In genomic region chr18:24027156-24027555, GRCh38 we compare ENCODE assay signal across 11 cellular contexts. TPM values are rescaled to one million over a fixed set of nuclear protein-coding genes. Genes with fewer than 3 reads are reported as not detected.
DNase-seq lines count a peak whose midpoint lies in the region; ATAC-seq and TF ChIP-seq lines count a peak whose summit lies in the region.
"Had no signal": no experiment of that assay in that cellular context is flagged by ENCODE, and none has a peak within 500 bp of the region (broad histone marks: within the 10 kb centered on the region; RNA-seq: fewer than 3 reads in every experiment).

No MANE protein-coding gene starts in this region.

- H3K4me1 Mint-ChIP-seq in CD14-positive monocyte = peaks cover 60% of the 10 kb centered on the region
- H3K4me1 Mint-ChIP-seq in CD8-positive, alpha-beta memory T cell = peaks cover 85 to 95% (median 93%) of the 10 kb centered on the region in 3 donors

- H3K27ac Mint-ChIP-seq in CD14-positive monocyte = peak overlapping the region in 6 of 7 donors; percentile 46 to 80 (median 72)
- H3K27ac Mint-ChIP-seq in CD8-positive, alpha-beta memory T cell = peak overlapping the region in 4 of 8 donors; percentile 19 to 74 (median 48)

- no peak overlapping the region for H3K4me3 ChIP-seq in CD8-positive, alpha-beta memory T cell (ENCODE audit: low read length)
- H3K4me3 ChIP-seq: K562 had no signal

- POLR2A ChIA-PET in CD8-positive, alpha-beta memory T cell (lab: Charles Lee) = interaction anchor here (1.7 kb wide), 1 partner anchor 11 kb away, joined by 6 read pairs; no protein-coding TSS in a partner anchor

- H3K36me3 ChIP-seq in CD8-positive, alpha-beta memory T cell (ENCODE audit: insufficient read depth, low read length) = peaks cover 12% of the 10 kb centered on the region

- H3K4me3 Mint-ChIP-seq in CD14-positive monocyte = peak overlapping the region; percentile 62 to 65
- H3K4me3 Mint-ChIP-seq in CD8-positive, alpha-beta memory T cell = peak overlapping the region in 2 of 7 donors; percentile 26 to 33

- TF ChIP-seq CTCF in CD14-positive monocyte (IDR thresholded peaks at IDR 0.05) = no peak

- H3K27me3 Mint-ChIP-seq in CD14-positive monocyte (ENCODE audit: low read depth in 3 of 3) = peaks cover 0 to 4% (median 0%) of the 10 kb centered on the region in 3 donors
- no peaks in the 10 kb centered on the region for H3K27me3 Mint-ChIP-seq in CD8-positive, alpha-beta memory T cell
- H3K27me3 Mint-ChIP-seq: naive thymus-derived CD8-positive, alpha-beta T cell had no signal

- no peaks in the 10 kb centered on the region for H3K27me3 ChIP-seq in CD8-positive, alpha-beta memory T cell (ENCODE audit: insufficient read depth, low read length, poor library complexity, severe bottlenecking)

- intact Hi-C loops in CD14-positive monocyte (cut with micrococcal nuclease) = no loop called here

- H3K9me3 Mint-ChIP-seq in CD14-positive monocyte = peaks cover 0 to 1% (median 0%) of the 10 kb centered on the region in 7 donors
- H3K9me3 Mint-ChIP-seq in CD8-positive, alpha-beta memory T cell = no peaks in the 10 kb centered on the region
- H3K9me3 Mint-ChIP-seq: naive thymus-derived CD8-positive, alpha-beta T cell had no signal

- peak overlapping the region; percentile 26 for H3K27ac ChIP-seq in epithelial cell of prostate
- H3K27ac ChIP-seq in CD8-positive, alpha-beta memory T cell (ENCODE audit: low read depth, low read length) = no peak overlapping the region

- H3K36me3 Mint-ChIP-seq in CD14-positive monocyte = peaks cover 10 to 15% of the 10 kb centered on the region in 2 donors
- peaks cover 0 to 73% (median 7%) of the 10 kb centered on the region in 3 donors for H3K36me3 Mint-ChIP-seq in CD8-positive, alpha-beta memory T cell

- no peaks in the 10 kb centered on the region for H3K9me3 ChIP-seq in CD8-positive, alpha-beta memory T cell (ENCODE audit: low read length)

- DNase-seq in CD14-positive monocyte (ENCODE audit: low spot score) (peak; percentile 51), NOMO-1 (lab: John Stamatoyannopoulos, UW; ENCODE audit: unreplicated experiment in 2 of 2) (peak; percentile 60 to 83), epithelial cell of prostate (ENCODE audit: low read depth, low spot score) (peak; percentile 43), renal cortical epithelial cell (ENCODE audit: low read depth) (peak; percentile 39), NCI-H2171 (lab: John Stamatoyannopoulos, UW) (no peak)
- DNase-seq in CD8-positive, alpha-beta memory T cell = no peak
- DNase-seq: activated T-cell treated with anti-CD3 and anti-CD28 coated beads, Interleukin-2, amount 50 U/mL, for 1 hour; naive thymus-derived CD8-positive, alpha-beta T cell had no signal

- H3K4me1 ChIP-seq in CD8-positive, alpha-beta memory T cell (ENCODE audit: insufficient read depth, low read length) = peaks cover 63% of the 10 kb centered on the region

- CTCF ChIA-PET in CD8-positive, alpha-beta memory T cell (lab: Charles Lee) = interaction anchor here (0.6 to 1.8 kb wide), 4 partner anchors 17 to 91 kb away, joined by 3 to 4 read pairs (median 3); no protein-coding TSS in a partner anchor

- ATAC-seq in GM18502 (IDR thresholded peaks at IDR 0.05; ENCODE audit: poor library complexity, unreplicated experiment) = no peak
- no peak for ATAC-seq in HG03378 (IDR thresholded peaks at IDR 0.05; ENCODE audit: unreplicated experiment)
- ATAC-seq: K562; naive thymus-derived CD8-positive, alpha-beta T cell had no signal

RNA-seq across cellular contexts. Expression of gene TTC39C, which starts 12.6 kb away (rescaled TPM):
- polyA plus RNA-seq in CD14-positive monocyte = 1 to 10 TPM; 4.3 to 8.3 TPM
- total RNA-seq in renal cortical epithelial cell = 26.9 and 42.0 TPM in 2 replicates
- 10 to 100 TPM; 57.4 to 59.5 TPM for total RNA-seq in CD8-positive, alpha-beta memory T cell
- 80.2 TPM for polyA plus RNA-seq in CD8-positive, alpha-beta memory T cell

Comparison
In these comparisons a context has a peak if more than half of its experiments do, and no peak if none do; other contexts are left out.
1. DNase-seq: peak in CD14-positive monocyte (single experiment), NOMO-1 (2 of 2), epithelial cell of prostate (single experiment) and renal cortical epithelial cell (single experiment); none in CD8-positive, alpha-beta memory T cell (0 of 5) and NCI-H2171 (single experiment).